ENCODE assay signal across 8 cellular contexts in the genomic region with DNA sequence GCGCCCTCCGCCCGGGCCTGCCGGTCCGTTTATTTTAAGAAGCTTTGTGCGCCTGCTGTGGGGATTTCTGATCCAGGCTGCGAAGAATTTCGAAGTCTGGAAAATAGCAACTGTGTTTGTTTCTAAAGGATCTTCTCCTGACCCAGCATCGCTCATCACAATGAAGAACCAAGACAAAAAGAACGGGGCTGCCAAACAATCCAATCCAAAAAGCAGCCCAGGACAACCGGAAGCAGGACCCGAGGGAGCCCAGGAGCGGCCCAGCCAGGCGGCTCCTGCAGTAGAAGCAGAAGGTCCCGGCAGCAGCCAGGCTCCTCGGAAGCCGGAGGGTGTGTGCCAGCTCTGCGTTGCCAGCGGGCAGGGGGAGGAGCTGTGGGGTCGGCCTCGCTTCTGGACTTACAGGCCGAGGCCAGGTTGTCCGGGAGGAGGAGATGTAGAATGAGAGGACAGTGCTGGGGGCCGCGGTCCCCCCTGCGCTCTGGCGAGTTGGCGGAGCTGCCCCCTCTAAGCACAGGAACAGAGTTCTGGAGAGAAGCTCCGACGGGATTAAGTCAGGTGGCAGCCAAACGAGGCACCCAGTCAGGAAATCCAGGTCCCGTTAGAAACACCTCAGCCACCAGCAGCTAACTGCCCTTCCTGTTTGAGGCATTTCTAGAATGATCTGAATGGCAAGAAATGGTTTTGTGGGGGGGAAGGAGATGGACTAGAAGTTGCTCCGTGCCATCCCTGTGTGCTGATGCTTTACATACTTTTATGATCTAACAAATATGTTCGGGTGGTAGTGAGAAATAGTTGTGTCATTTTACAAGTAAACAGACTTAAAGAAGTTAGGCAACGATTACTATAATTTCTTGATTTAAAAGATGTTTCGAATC. TPM values are rescaled to one million over a fixed set of nuclear protein-coding genes. Genes with fewer than 3 reads are reported as not detected.
DNase-seq lines count a peak whose midpoint lies in the region; ATAC-seq and TF ChIP-seq lines count a peak whose summit lies in the region.

No MANE protein-coding gene starts in this region.

- H3K4me1 ChIP-seq in hepatocyte (ENCODE audit: insufficient read depth) = peaks cover 32% of the 10 kb centered on the region

- H2AFZ ChIP-seq in hepatocyte = peak overlapping the region; percentile 89

- ATAC-seq in GM21423 (IDR thresholded peaks at IDR 0.05; ENCODE audit: unreplicated experiment) (peak; percentile 5), sciatic nerve (peak; percentile 42), HG03196 (IDR thresholded peaks at IDR 0.05; ENCODE audit: unreplicated experiment) (no peak)

- intact Hi-C loops in sciatic nerve (cut with DNase I) = no loop called here

- CTCF ChIA-PET in BJ (lab: Yijun Ruan, JAX) = interaction anchor here (0.7 to 2.0 kb wide), 5 partner anchors 12 to 108 kb away, joined by 3 to 5 read pairs (median 4); partner anchors contain the start of gene TMEM39B

- H3K36me3 ChIP-seq in BJ (ENCODE audit: control insufficient read depth, insufficient read depth, low read length) (peaks cover 8% of the 10 kb centered on the region), hepatocyte (replicated peaks; ENCODE audit: insufficient read depth, low read depth) (peaks cover 8% of the 10 kb centered on the region)

- TF ChIP-seq CTCF in BJ (IDR thresholded peaks at IDR 0.05; ENCODE audit: insufficient read depth, low read depth, low read length) (no peak), astrocyte of the cerebellum (IDR thresholded peaks at IDR 0.05; ENCODE audit: low read depth, low read length, missing control alignments) (no peak), hepatocyte (IDR thresholded peaks at IDR 0.05; ENCODE audit: poor library complexity) (no peak)

- POLR2A ChIA-PET in BJ (lab: Charles Lee) = interaction anchor here (0.9 kb wide), 1 partner anchor 17 kb away, joined by 3 read pairs; no protein-coding TSS in a partner anchor

- DNase-seq in BJ (ENCODE audit: low read depth) (no peak), RKO (ENCODE audit: low spot score) (peak; percentile 64), astrocyte of the cerebellum (ENCODE audit: low read depth) (no peak), hepatocyte (ENCODE audit: low spot score) (peak; percentile 71), sciatic nerve (ENCODE audit: low spot score) (peak; percentile 71), T-helper 9 cell (no peak)

- H3K4me3 ChIP-seq in BJ (ENCODE audit: low read depth, low read length) (peak overlapping the region; percentile 66), astrocyte of the cerebellum (ENCODE audit: low read depth, low read length) (peak overlapping the region; percentile 68), hepatocyte (peak overlapping the region; percentile 91)

- WGBS in hepatocyte (ENCODE audit: low lambda C conversion rate, missing lambda C conversion rate) = 9% methylated on average over 36 of the region's 36 CpGs

- in situ Hi-C loops in astrocyte of the cerebellum (cut with HindIII; ENCODE audit: low sequenced_read_pairs) = no loop called here

- no peaks in the 10 kb centered on the region for H3K27me3 ChIP-seq in BJ (ENCODE audit: control insufficient read depth, insufficient read depth, low read length)
- no peaks in the 10 kb centered on the region for H3K27me3 ChIP-seq in hepatocyte

- peaks cover 53% of the 10 kb centered on the region for H3K79me2 ChIP-seq in hepatocyte

- H3K9me3 ChIP-seq in hepatocyte (ENCODE audit: low read depth) = no peaks in the 10 kb centered on the region

- peak overlapping the region; percentile 98 for H3K4me2 ChIP-seq in hepatocyte

- H3K9me2 ChIP-seq in hepatocyte (replicated peaks; ENCODE audit: insufficient read depth) = no peaks in the 10 kb centered on the region

- H4K20me1 ChIP-seq in hepatocyte (ENCODE audit: insufficient read depth, poor library complexity, severe bottlenecking) = peaks cover 28% of the 10 kb centered on the region

- peak overlapping the region; percentile 100 for H3K27ac ChIP-seq in hepatocyte

RNA-seq across cellular contexts. Expression of gene TXLNA, which starts 0.9 kb away (rescaled TPM):
- polyA plus RNA-seq in BJ (2011; rRNA removed) (38.1 and 38.5 TPM in 2 replicates), hepatocyte (37.1 and 41.2 TPM in 2 replicates)
- 44.0 and 46.8 TPM in 2 replicates for polyA minus RNA-seq in BJ (2011; rRNA and poly(A)+ RNA removed)
- total RNA-seq in hepatocyte (50.5 and 52.7 TPM in 2 replicates), sciatic nerve (49.5 TPM)

RNA-seq across cellular contexts. Expression of gene CCDC28B, which starts 20.0 kb away (rescaled TPM):
- 11.5 and 13.9 TPM in 2 replicates for polyA plus RNA-seq in BJ (2011; rRNA removed)
- 2.0 and 4.2 TPM in 2 replicates for polyA minus RNA-seq in BJ (2011; rRNA and poly(A)+ RNA removed)
- 12.9 and 15.8 TPM in 2 replicates for total RNA-seq in hepatocyte
- polyA plus RNA-seq in hepatocyte = 28.5 and 29.5 TPM in 2 replicates
- 3.7 TPM for total RNA-seq in sciatic nerve

RNA-seq across cellular contexts. Expression of gene IQCC, which starts 25.0 kb away (rescaled TPM):
- polyA plus RNA-seq in BJ (2011; rRNA removed) (1.4 and 2.1 TPM in 2 replicates), hepatocyte (1.5 and 3.4 TPM in 2 replicates)
- 0.62 and 1.0 TPM in 2 replicates for polyA minus RNA-seq in BJ (2011; rRNA and poly(A)+ RNA removed)
- total RNA-seq in hepatocyte (1.5 and 1.9 TPM in 2 replicates), sciatic nerve (1.1 TPM)

RNA-seq across cellular contexts. Expression of gene DCDC2B, which starts 28.5 kb away (rescaled TPM):
- polyA plus RNA-seq in BJ (2011; rRNA removed) (not detected in 2 replicates), hepatocyte (0.17 and 0.96 TPM in 2 replicates)
- polyA minus RNA-seq in BJ (2011; rRNA and poly(A)+ RNA removed) = not detected in 2 replicates
- total RNA-seq in hepatocyte (not detected in 2 replicates), sciatic nerve (not detected)

RNA-seq across cellular contexts. Expression of gene TMEM234, which starts 41.7 kb away (rescaled TPM):
- polyA plus RNA-seq in BJ (2011; rRNA removed) (29.4 and 37.8 TPM in 2 replicates), hepatocyte (27.4 and 38.6 TPM in 2 replicates)
- polyA minus RNA-seq in BJ (2011; rRNA and poly(A)+ RNA removed) = 28.5 and 31.8 TPM in 2 replicates
- total RNA-seq in hepatocyte (11.9 and 14.8 TPM in 2 replicates), sciatic nerve (27.0 TPM)

Comparison
In these comparisons a context has a peak if more than half of its experiments do, and no peak if none do; other contexts are left out.
1. DNase-seq: peak in RKO (single experiment), hepatocyte (single experiment) and sciatic nerve (single experiment); none in BJ (single experiment), astrocyte of the cerebellum (single experiment) and T-helper 9 cell (single experiment).
2. Peak in every context shown above with its lines, with median percentiles within 50 percentile points of each other: H3K4me3 ChIP-seq.